In the genomic region with DNA sequence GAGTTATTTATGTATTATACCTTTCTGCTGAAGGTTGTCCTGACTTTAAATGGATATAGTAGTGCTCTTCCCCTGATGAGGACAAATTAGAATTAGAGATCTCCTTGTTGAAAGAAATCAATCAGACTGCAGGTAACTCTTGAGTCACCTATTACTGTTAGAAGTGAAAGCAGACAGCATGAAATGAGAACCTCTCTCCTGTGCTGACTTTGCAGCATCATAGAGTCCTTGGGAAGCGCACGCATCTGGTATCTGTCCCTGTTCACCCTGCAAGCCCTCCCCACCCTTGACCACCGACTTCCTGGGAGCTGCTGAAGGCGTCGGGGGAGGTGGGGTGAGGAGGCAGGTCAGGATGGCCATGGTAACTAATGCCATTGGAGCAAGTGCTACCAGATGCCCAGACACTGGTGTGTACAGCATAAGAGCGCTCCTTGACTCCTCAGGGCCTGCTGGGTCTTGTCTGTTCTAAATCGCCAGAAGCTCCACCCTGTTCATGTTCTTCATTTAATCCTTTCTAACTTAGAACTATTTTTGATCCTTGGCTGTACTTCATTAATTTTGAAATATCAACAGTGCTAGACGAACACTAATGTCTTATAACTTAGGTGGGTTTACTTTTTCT, we compare ENCODE assay signal across 21 cellular contexts.
"Had no signal": no experiment of that assay in that cellular context is flagged by ENCODE, and none has a peak within 500 bp of the region (broad histone marks: within the 10 kb centered on the region; RNA-seq: fewer than 3 reads in every experiment).

No MANE protein-coding gene starts in this region.

- H3K9me3 Mint-ChIP-seq: activated CD4-positive, alpha-beta memory T cell treated with anti-CD3 and anti-CD28 coated beads, Interleukin-2, amount 10 ng/mL, durations not matched to agents 7 days and 5 days; activated naive CD8-positive, alpha-beta T cell treated with anti-CD3 and anti-CD28 coated beads, Interleukin-2, amount 50 U/mL, for 24 hours; activated T-cell treated with anti-CD3 and anti-CD28 coated beads, Interleukin-2, amount 50 U/mL, for 24 hours; activated T-helper 2 cell treated with anti-CD3 and anti-CD28 coated beads, Interferon-gamma antibody, Interleukin-2, Interleukin-4, amounts not matched to agents 10 μg/mL and 5 μg/mL and 100 μg/mL, durations not matched to agents 14 hours and 24 hours and 36 hours had no signal

- ATAC-seq: activated naive CD8-positive, alpha-beta T cell treated with anti-CD3 and anti-CD28 coated beads, Interleukin-2, amount 50 U/mL, for 24 hours; lower lobe of right lung; right cardiac atrium; stimulated activated naive CD8-positive, alpha-beta T cell treated with anti-CD3 and anti-CD28 coated beads, Interleukin-15, Interleukin-2, amounts not matched to agents 100 U/mL and 50 U/mL, for 24 hours had no signal

- DNase-seq: activated CD4-positive, alpha-beta memory T cell treated with anti-CD3 and anti-CD28 coated beads, Interleukin-2, amount 10 ng/mL, durations not matched to agents 7 days and 5 days; activated CD4-positive, alpha-beta T cell treated with anti-CD3 and anti-CD28 coated beads for 48 hours; activated CD4-positive, CD25-positive, alpha-beta regulatory T cell; activated naive CD4-positive, alpha-beta T cell treated with Interleukin-2 at 50 U/mL for 16 hours; activated naive CD8-positive, alpha-beta T cell treated with anti-CD3 and anti-CD28 coated beads, Interleukin-2, amount 50 U/mL, for 24 hours; activated T-cell treated with anti-CD3 and anti-CD28 coated beads, Interleukin-2, amount 50 U/mL, for 24 hours; aorta; cerebellar nuclear complex; cortex of kidney; glutamatergic neuron; hippocampal formation; islet precursor cell; lower lobe of right lung; occipital lobe; psoas muscle; right cardiac atrium; stimulated activated naive CD8-positive, alpha-beta T cell treated with anti-CD3 and anti-CD28 coated beads, Interleukin-15, Interleukin-2, amounts not matched to agents 100 U/mL and 50 U/mL, for 24 hours; substantia nigra; transverse colon had no signal

- H3K27ac ChIP-seq: lower lobe of right lung, psoas muscle, transverse colon had no signal

- H3K4me3 Mint-ChIP-seq: activated CD4-positive, alpha-beta memory T cell treated with anti-CD3 and anti-CD28 coated beads, Interleukin-2, amount 10 ng/mL, durations not matched to agents 7 days and 5 days; activated naive CD8-positive, alpha-beta T cell treated with anti-CD3 and anti-CD28 coated beads, Interleukin-2, amount 50 U/mL, for 24 hours; activated T-cell treated with anti-CD3 and anti-CD28 coated beads, Interleukin-2, amount 50 U/mL, for 24 hours; nephron had no signal

- H3K4me3 ChIP-seq: lower lobe of right lung, psoas muscle, transverse colon had no signal

- H3K4me1 ChIP-seq: psoas muscle had no signal

- H3K27me3 ChIP-seq: transverse colon had no signal

- H3K9me3 ChIP-seq: lower lobe of right lung, transverse colon had no signal

- H3K4me1 Mint-ChIP-seq: activated CD4-positive, alpha-beta memory T cell treated with anti-CD3 and anti-CD28 coated beads, Interleukin-2, amount 10 ng/mL, durations not matched to agents 7 days and 5 days; nephron had no signal

- H3K27ac Mint-ChIP-seq: activated CD4-positive, alpha-beta memory T cell treated with anti-CD3 and anti-CD28 coated beads, Interleukin-2, amount 10 ng/mL, durations not matched to agents 7 days and 5 days; activated naive CD8-positive, alpha-beta T cell treated with anti-CD3 and anti-CD28 coated beads, Interleukin-2, amount 50 U/mL, for 24 hours; activated T-cell treated with anti-CD3 and anti-CD28 coated beads, Interleukin-2, amount 50 U/mL, for 24 hours; activated T-helper 2 cell treated with anti-CD3 and anti-CD28 coated beads, Interferon-gamma antibody, Interleukin-2, Interleukin-4, amounts not matched to agents 10 μg/mL and 5 μg/mL and 100 μg/mL, durations not matched to agents 14 hours and 24 hours and 36 hours had no signal

- H3K27me3 Mint-ChIP-seq: activated CD4-positive, alpha-beta memory T cell treated with anti-CD3 and anti-CD28 coated beads, Interleukin-2, amount 10 ng/mL, durations not matched to agents 7 days and 5 days; activated naive CD8-positive, alpha-beta T cell treated with anti-CD3 and anti-CD28 coated beads, Interleukin-2, amount 50 U/mL, for 24 hours; activated T-cell treated with anti-CD3 and anti-CD28 coated beads, Interleukin-2, amount 50 U/mL, for 24 hours had no signal

- H3K36me3 ChIP-seq: transverse colon had no signal
